ENCODE assay signal across 9 cellular contexts in the genomic region with DNA sequence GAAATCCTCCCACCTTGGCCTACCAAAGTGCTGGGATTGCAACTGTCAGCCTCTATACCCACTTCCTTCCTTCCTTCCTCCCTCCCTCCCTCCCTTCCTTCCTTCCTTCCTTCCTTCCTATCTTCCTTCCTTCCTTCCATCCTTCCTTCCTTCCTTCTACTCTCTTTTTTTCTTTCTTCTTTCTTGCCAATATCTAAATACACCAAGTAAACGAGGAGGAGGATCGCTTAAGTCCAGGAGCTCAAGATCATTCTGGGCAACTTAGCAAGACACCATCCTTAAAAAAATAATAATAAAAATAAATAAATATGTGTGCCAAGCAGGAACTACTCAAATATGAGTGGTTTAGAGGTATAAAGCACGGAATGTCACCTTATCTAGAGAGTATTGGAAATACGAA.
"Had no signal": no experiment of that assay in that cellular context is flagged by ENCODE, and none has a peak within 500 bp of the region (broad histone marks: within the 10 kb centered on the region; RNA-seq: fewer than 3 reads in every experiment).

No MANE protein-coding gene starts in this region.

- H3K4me1 ChIP-seq: HAP-1 had no signal

- H3K36me3 ChIP-seq: HAP-1 had no signal

- H3K4me3 Mint-ChIP-seq: HFFc6, IgD-negative memory B cell had no signal

- H3K27ac ChIP-seq: GM23248, HL-60 had no signal

- ATAC-seq: HCT116, HepG2 had no signal

- H3K9me3 ChIP-seq: HAP-1 had no signal

- H3K27me3 Mint-ChIP-seq: IgD-negative memory B cell had no signal

- DNase-seq: GM23248, GOT3, H7, HFFc6 had no signal

- H3K9ac ChIP-seq: GM23248 had no signal

- H3K27ac Mint-ChIP-seq: HFFc6 had no signal

- H3K4me3 ChIP-seq: GM23248, HAP-1 had no signal
